Comparison of ENCODE assay signal across 10 cellular contexts in genomic region chr9:20625003-20625349, GRCh38. TPM values are rescaled to one million over a fixed set of nuclear protein-coding genes. Genes with fewer than 3 reads are reported as not detected.
DNase-seq lines count a peak whose midpoint lies in the region; ATAC-seq and TF ChIP-seq lines count a peak whose summit lies in the region.
"Had no signal": no experiment of that assay in that cellular context is flagged by ENCODE, and none has a peak within 500 bp of the region (broad histone marks: within the 10 kb centered on the region; RNA-seq: fewer than 3 reads in every experiment).

No MANE protein-coding gene starts in this region.

- peak overlapping the region; percentile 94 for H3K4me3 Mint-ChIP-seq in activated naive CD8-positive, alpha-beta T cell treated with anti-CD3 and anti-CD28 coated beads for 36 hours

- DNase-seq in right atrium auricular region (ENCODE audit: low spot score) (no peak), left ventricle myocardium superior (no peak), lower lobe of right lung (no peak), NCI-H187 (lab: John Stamatoyannopoulos, UW) (no peak), glomerular visceral epithelial cell (ENCODE audit: extremely low spot score) (no peak), NCI-H1436 (lab: John Stamatoyannopoulos, UW) (no peak)
- no peak for DNase-seq in activated naive CD8-positive, alpha-beta T cell treated with anti-CD3 and anti-CD28 coated beads for 36 hours
- DNase-seq: NCI-H2171 had no signal

- H3K9me3 Mint-ChIP-seq in activated naive CD8-positive, alpha-beta T cell treated with anti-CD3 and anti-CD28 coated beads for 36 hours = no peaks in the 10 kb centered on the region

- H3K36me3 ChIP-seq in right atrium auricular region (no peaks in the 10 kb centered on the region), lower lobe of right lung (no peaks in the 10 kb centered on the region)

- ATAC-seq in left ventricle myocardium superior (no peak), lower lobe of right lung (no peak), HG03108 (IDR thresholded peaks at IDR 0.05; ENCODE audit: unreplicated experiment) (no peak)

- peaks cover 20% of the 10 kb centered on the region for H3K4me1 Mint-ChIP-seq in activated naive CD8-positive, alpha-beta T cell treated with anti-CD3 and anti-CD28 coated beads for 36 hours

- H3K36me3 Mint-ChIP-seq in activated naive CD8-positive, alpha-beta T cell treated with anti-CD3 and anti-CD28 coated beads for 36 hours = peaks cover 10% of the 10 kb centered on the region

- no peak overlapping the region for H3K27ac Mint-ChIP-seq in activated naive CD8-positive, alpha-beta T cell treated with anti-CD3 and anti-CD28 coated beads for 36 hours

- TF ChIP-seq CTCF in right atrium auricular region (IDR thresholded peaks at IDR 0.05) (peak in 1 of 2 donors; percentile 8), lower lobe of right lung (IDR thresholded peaks at IDR 0.05) (peak; percentile 1)

- H3K4me3 ChIP-seq in right atrium auricular region (peak overlapping the region; percentile 95 to 96), lower lobe of right lung (peak overlapping the region; percentile 86)
- H3K4me3 ChIP-seq: body of pancreas had no signal

- intact Hi-C loops in left ventricle myocardium superior (cut with micrococcal nuclease) (loop anchor here (10.0 kb wide), 3 partner anchors 270 to 700 kb away; no protein-coding TSS in a partner anchor), lower lobe of right lung (cut with DNase I) (no loop called here)

- peaks cover 7% of the 10 kb centered on the region for H3K27me3 Mint-ChIP-seq in activated naive CD8-positive, alpha-beta T cell treated with anti-CD3 and anti-CD28 coated beads for 36 hours

- H3K9me3 ChIP-seq in right atrium auricular region (no peaks in the 10 kb centered on the region), lower lobe of right lung (no peaks in the 10 kb centered on the region)
- H3K9me3 ChIP-seq: body of pancreas had no signal

- H3K27me3 ChIP-seq in right atrium auricular region (no peaks in the 10 kb centered on the region), lower lobe of right lung (ENCODE audit: low read depth) (no peaks in the 10 kb centered on the region)
- H3K27me3 ChIP-seq: body of pancreas had no signal

- H3K27ac ChIP-seq in right atrium auricular region = peak overlapping the region in 1 of 2 donors; percentile 95
- no peak overlapping the region for H3K27ac ChIP-seq in lower lobe of right lung
- H3K27ac ChIP-seq: body of pancreas had no signal

- H3K4me1 ChIP-seq in right atrium auricular region (peaks cover 0 to 12% of the 10 kb centered on the region in 2 donors), lower lobe of right lung (peaks cover 15% of the 10 kb centered on the region)

RNA-seq across cellular contexts. Expression of gene MLLT3, which starts 2.7 kb away (rescaled TPM):
- 1 to 10 TPM; 5.3 to 7.6 TPM for total RNA-seq in right atrium auricular region
- total RNA-seq in left ventricle myocardium superior = 15.4 TPM
- 10 to 100 TPM; 68.0 to 69.9 TPM for total RNA-seq in activated naive CD8-positive, alpha-beta T cell treated with anti-CD3 and anti-CD28 coated beads for 36 hours
- total RNA-seq in lower lobe of right lung = 18.0 TPM

RNA-seq across cellular contexts. Expression of gene FOCAD, which starts 59.1 kb away (rescaled TPM):
- total RNA-seq in right atrium auricular region (10 to 100 TPM; 42.5 to 50.1 TPM), left ventricle myocardium superior (29.0 TPM), lower lobe of right lung (29.5 TPM)
- 10 to 100 TPM; 27.2 to 32.3 TPM for total RNA-seq in activated naive CD8-positive, alpha-beta T cell treated with anti-CD3 and anti-CD28 coated beads for 36 hours
